Comparison of ENCODE assay signal across 8 cellular contexts in genomic region chr6:144094731-144095133, GRCh38. TPM values are rescaled to one million over a fixed set of nuclear protein-coding genes. Genes with fewer than 3 reads are reported as not detected.
A peak's percentile ranks its signal among the peaks of the same experiment; 100 is the strongest.
DNase-seq lines count a peak whose midpoint lies in the region; ATAC-seq and TF ChIP-seq lines count a peak whose summit lies in the region.

No MANE protein-coding gene starts in this region.

- H3K4me3 ChIP-seq in SJCRH30 (peak overlapping the region; percentile 82), fibroblast of pulmonary artery (replicated peaks; ENCODE audit: low read depth, low read length) (peak overlapping the region; percentile 97), rectal smooth muscle tissue (ENCODE audit: low read length) (peak overlapping the region; percentile 98)

- in situ Hi-C loops in GM13976 (cut with MboI; ENCODE audit: low sequenced_read_pairs, unreplicated experiment), result no loop called here

- H3K36me3 ChIP-seq in SJCRH30 (0 out of 2 replicates have a peak, but pooled peaks cover 4% of the 10 kb centered on the region), rectal smooth muscle tissue (ENCODE audit: control insufficient read depth, insufficient read depth, low read length) (no peaks in the 10 kb centered on the region)

- H3K9ac ChIP-seq in rectal smooth muscle tissue (ENCODE audit: low read length), result peak overlapping the region; percentile 96

- DNase-seq in SJCRH30, result peak in 1 of 2 experiments; percentile 21
- DNase-seq in fibroblast of pulmonary artery (ENCODE audit: low read depth), result no peak
- no peak for DNase-seq in GOT3 (lab: John Stamatoyannopoulos, UW)
- DNase-seq in GM13976 (ENCODE audit: low spot score), result no peak

- TF ChIP-seq CTCF in 22Rv1 (IDR thresholded peaks at IDR 0.05) (no peak), fibroblast of pulmonary artery (IDR thresholded peaks at IDR 0.05; ENCODE audit: low read length, missing control alignments) (no peak), GM13976 (IDR thresholded peaks at IDR 0.05; ENCODE audit: borderline replicate concordance, control extremely low read depth, extremely low read depth, insufficient read depth, missing control alignments) (no peak)

- H3K27ac ChIP-seq in 22Rv1, result peak overlapping the region; percentile 85
- peak overlapping the region; percentile 70 for H3K27ac ChIP-seq in SJCRH30
- peak overlapping the region; percentile 84 for H3K27ac ChIP-seq in rectal smooth muscle tissue (ENCODE audit: low read depth, low read length)

- H3K9me3 ChIP-seq in SJCRH30 (replicated peaks), result no peaks in the 10 kb centered on the region

- H3K4me1 ChIP-seq in SJCRH30, result 0 out of 2 replicates have a peak, but pooled peaks cover 3% of the 10 kb centered on the region
- peaks cover 6% of the 10 kb centered on the region for H3K4me1 ChIP-seq in rectal smooth muscle tissue (ENCODE audit: control insufficient read depth, insufficient read depth, low read length)

- ATAC-seq in GM21360 (IDR thresholded peaks at IDR 0.05; ENCODE audit: unreplicated experiment) (peak; percentile 2), HG03135 (IDR thresholded peaks at IDR 0.05; ENCODE audit: unreplicated experiment) (no peak)

- no peaks in the 10 kb centered on the region for H3K27me3 ChIP-seq in SJCRH30
- no peaks in the 10 kb centered on the region for H3K27me3 ChIP-seq in rectal smooth muscle tissue (ENCODE audit: control insufficient read depth, insufficient read depth, low read length)

RNA-seq across cellular contexts. Expression of gene SF3B5, which starts 0.6 kb away (rescaled TPM):
- 116 and 118 TPM in 2 replicates for total RNA-seq in SJCRH30 (2014; rRNA removed; shearing (Covaris generic))

RNA-seq across cellular contexts. Expression of gene STX11, which starts 55.6 kb away (rescaled TPM):
- total RNA-seq in SJCRH30 (2014; rRNA removed; shearing (Covaris generic)), result 16.1 and 16.6 TPM in 2 replicates
